8 cellular contexts compared by ENCODE assay signal in genomic region chr9:19464764-19465570, GRCh38. TPM values are rescaled to one million over a fixed set of nuclear protein-coding genes. Genes with fewer than 3 reads are reported as not detected.
DNase-seq lines count a peak whose midpoint lies in the region; ATAC-seq, FAIRE-seq and TF ChIP-seq lines count a peak whose summit lies in the region.

No MANE protein-coding gene starts in this region.

- peaks cover 3% of the 10 kb centered on the region for H3K4me1 Mint-ChIP-seq in endothelial cell (ENCODE audit: unreplicated experiment)

- H3K27me3 Mint-ChIP-seq in endothelial cell (ENCODE audit: unreplicated experiment) = peaks cover 7% of the 10 kb centered on the region

- ATAC-seq in HG02981 (IDR thresholded peaks at IDR 0.05; ENCODE audit: unreplicated experiment) = peak; percentile 92

- peak overlapping the region; percentile 91 for H3K4me3 Mint-ChIP-seq in endothelial cell (ENCODE audit: unreplicated experiment)

- TF ChIP-seq CTCF in endothelial cell (IDR thresholded peaks at IDR 0.05; ENCODE audit: unreplicated experiment) = peak; percentile 95

- DNase-seq in 8988T = peak; percentile 97
- peak; percentile 81 for DNase-seq in GM18507 (ENCODE audit: extremely low spot score, insufficient read length, low read depth)
- peak; percentile 74 for DNase-seq in NCI-H345 (lab: John Stamatoyannopoulos, UW)
- DNase-seq in activated CD8-positive, alpha-beta memory T cell treated with anti-CD3 and anti-CD28 coated beads for 48 hours (ENCODE audit: low read depth in 2 of 3, low spot score in 2 of 3) = peak; percentile 40 to 64 (median 47)
- peak; percentile 84 for DNase-seq in endothelial cell (ENCODE audit: low spot score)
- DNase-seq in middle frontal gyrus (ENCODE audit: extremely low spot score, low spot score) = peak; percentile 53
- peak; percentile 38 to 45 for DNase-seq in stimulated activated CD8-positive, alpha-beta memory T cell treated with anti-CD3 and anti-CD28 coated beads, Interleukin-15, amount 100 ng/mL, for 4 hours (ENCODE audit: low read depth in 2 of 2)

- no peaks in the 10 kb centered on the region for H3K36me3 Mint-ChIP-seq in endothelial cell (ENCODE audit: low read depth, unreplicated experiment)

- no peak overlapping the region for H3K27ac Mint-ChIP-seq in endothelial cell (ENCODE audit: unreplicated experiment)

- no peaks in the 10 kb centered on the region for H3K9me3 Mint-ChIP-seq in endothelial cell (ENCODE audit: unreplicated experiment)

- peak; percentile 88 for FAIRE-seq in GM18507 (lab: Jason Lieb, UNC)

RNA-seq across cellular contexts. Expression of gene ACER2, which starts 56.2 kb away (rescaled TPM):
- 9.6 TPM for total RNA-seq in endothelial cell (ENCODE audit: unreplicated experiment)

Comparison
In these comparisons a context has a peak if more than half of its experiments do, and no peak if none do; other contexts are left out.
1. Peak in every context shown above with its lines: DNase-seq and ATAC-seq.
2. DNase-seq: peak in every context shown above with its lines; median percentile 97 in 8988T; 84 in endothelial cell; 81 in GM18507; 74 in NCI-H345; 53 in middle frontal gyrus; 47 in activated CD8-positive, alpha-beta memory T cell treated with anti-CD3 and anti-CD28 coated beads for 48 hours; 42 in stimulated activated CD8-positive, alpha-beta memory T cell treated with anti-CD3 and anti-CD28 coated beads, Interleukin-15, amount 100 ng/mL, for 4 hours.